1 cellular context compared by ENCODE assay signal in the genomic region with DNA sequence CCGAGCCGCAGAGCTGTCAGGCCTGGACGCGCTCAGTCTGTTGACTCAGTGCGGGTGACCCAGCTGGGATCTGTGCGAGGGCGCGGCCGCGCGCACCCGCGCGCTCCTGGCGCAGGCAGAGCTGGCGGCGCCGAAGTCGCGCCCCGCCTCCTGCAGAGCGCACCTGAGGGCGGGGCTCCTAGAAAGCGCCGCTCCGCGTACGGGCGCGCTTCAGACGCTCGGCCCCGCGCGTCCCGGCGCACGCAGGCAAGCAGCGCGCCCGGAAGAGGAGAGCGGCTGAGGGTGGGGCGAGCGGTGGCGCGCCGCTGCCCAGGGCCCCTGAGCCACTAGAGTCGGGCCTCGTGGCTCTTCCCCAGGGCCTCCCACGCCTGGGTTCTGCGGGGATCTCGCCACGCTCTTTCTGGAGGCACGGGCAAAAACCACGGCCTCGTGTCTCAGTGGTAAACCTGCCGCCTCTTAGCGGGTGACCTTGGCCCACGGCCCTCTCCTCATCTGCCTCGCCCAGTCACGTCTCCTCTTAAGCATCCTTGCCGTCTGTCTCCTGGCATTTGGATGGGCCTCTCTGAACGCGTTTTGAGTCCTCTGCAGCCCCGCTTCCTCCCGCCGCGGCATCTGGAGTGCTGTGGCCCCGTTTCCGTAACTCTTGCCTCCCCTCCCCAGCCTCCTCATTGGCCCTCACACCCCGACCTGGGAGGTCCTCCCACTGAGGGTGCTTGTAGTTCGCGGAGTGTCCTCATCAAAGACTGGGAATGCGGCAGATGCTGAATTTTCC.
TF ChIP-seq lines count a peak whose summit lies in the region.

A gene with protein sequence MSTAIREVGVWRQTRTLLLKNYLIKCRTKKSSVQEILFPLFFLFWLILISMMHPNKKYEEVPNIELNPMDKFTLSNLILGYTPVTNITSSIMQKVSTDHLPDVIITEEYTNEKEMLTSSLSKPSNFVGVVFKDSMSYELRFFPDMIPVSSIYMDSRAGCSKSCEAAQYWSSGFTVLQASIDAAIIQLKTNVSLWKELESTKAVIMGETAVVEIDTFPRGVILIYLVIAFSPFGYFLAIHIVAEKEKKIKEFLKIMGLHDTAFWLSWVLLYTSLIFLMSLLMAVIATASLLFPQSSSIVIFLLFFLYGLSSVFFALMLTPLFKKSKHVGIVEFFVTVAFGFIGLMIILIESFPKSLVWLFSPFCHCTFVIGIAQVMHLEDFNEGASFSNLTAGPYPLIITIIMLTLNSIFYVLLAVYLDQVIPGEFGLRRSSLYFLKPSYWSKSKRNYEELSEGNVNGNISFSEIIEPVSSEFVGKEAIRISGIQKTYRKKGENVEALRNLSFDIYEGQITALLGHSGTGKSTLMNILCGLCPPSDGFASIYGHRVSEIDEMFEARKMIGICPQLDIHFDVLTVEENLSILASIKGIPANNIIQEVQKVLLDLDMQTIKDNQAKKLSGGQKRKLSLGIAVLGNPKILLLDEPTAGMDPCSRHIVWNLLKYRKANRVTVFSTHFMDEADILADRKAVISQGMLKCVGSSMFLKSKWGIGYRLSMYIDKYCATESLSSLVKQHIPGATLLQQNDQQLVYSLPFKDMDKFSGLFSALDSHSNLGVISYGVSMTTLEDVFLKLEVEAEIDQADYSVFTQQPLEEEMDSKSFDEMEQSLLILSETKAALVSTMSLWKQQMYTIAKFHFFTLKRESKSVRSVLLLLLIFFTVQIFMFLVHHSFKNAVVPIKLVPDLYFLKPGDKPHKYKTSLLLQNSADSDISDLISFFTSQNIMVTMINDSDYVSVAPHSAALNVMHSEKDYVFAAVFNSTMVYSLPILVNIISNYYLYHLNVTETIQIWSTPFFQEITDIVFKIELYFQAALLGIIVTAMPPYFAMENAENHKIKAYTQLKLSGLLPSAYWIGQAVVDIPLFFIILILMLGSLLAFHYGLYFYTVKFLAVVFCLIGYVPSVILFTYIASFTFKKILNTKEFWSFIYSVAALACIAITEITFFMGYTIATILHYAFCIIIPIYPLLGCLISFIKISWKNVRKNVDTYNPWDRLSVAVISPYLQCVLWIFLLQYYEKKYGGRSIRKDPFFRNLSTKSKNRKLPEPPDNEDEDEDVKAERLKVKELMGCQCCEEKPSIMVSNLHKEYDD (N-terminal part only) (minus strand): TSS at position 74 of the 772 bp plus-strand sequence. CDS start 12,718 bp downstream, outside the sequence.

TF ChIP-seq in HepG2, 621 proteins besides CTCF, POLR2A, EP300 and RAD21 (continued from another document):
- TF ChIP-seq, protein P1, sequence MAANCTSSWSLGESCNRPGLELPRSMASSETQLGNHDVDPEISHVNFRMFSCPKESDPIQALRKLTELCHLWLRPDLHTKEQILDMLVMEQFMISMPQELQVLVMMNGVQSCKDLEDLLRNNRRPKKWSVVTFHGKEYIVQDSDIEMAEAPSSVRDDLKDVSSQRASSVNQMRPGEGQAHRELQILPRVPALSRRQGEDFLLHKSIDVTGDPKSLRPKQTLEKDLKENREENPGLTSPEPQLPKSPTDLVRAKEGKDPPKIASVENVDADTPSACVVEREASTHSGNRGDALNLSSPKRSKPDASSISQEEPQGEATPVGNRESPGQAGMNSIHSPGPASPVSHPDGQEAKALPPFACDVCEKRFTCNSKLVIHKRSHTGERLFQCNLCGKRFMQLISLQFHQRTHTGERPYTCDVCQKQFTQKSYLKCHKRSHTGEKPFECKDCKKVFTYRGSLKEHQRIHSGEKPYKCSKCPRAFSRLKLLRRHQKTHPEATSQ (CRISPR knock-in tag; IDR thresholded peaks at IDR 0.05; ENCODE audit: borderline replicate concordance): peak; percentile 49; the same call in 1 of the 2 replicates
- TF ChIP-seq, protein P2, sequence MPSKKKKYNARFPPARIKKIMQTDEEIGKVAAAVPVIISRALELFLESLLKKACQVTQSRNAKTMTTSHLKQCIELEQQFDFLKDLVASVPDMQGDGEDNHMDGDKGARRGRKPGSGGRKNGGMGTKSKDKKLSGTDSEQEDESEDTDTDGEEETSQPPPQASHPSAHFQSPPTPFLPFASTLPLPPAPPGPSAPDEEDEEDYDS (CRISPR knock-in tag; IDR thresholded peaks at IDR 0.05): peak; percentile 56; the same call in 1 of the 2 replicates
- TF ChIP-seq ZNF326 (CRISPR knock-in tag; IDR thresholded peaks at IDR 0.05; ENCODE audit: borderline replicate concordance) (no peak), ZNF615 (CRISPR knock-in tag; IDR thresholded peaks at IDR 0.05; ENCODE audit: borderline replicate concordance) (peak; percentile 80; the same call in 1 of the 2 replicates), MZF1 (CRISPR knock-in tag; IDR thresholded peaks at IDR 0.05; ENCODE audit: borderline replicate concordance) (peak; percentile 72; the same call in 1 of the 2 replicates), SRSF9 (IDR thresholded peaks at IDR 0.05; ENCODE audit: borderline replicate concordance, insufficient read depth, low read depth, low read length, poor library complexity, severe bottlenecking) (no peak), KLF13 (CRISPR knock-in tag; IDR thresholded peaks at IDR 0.05) (no peak), ATAD3A (CRISPR knock-in tag; IDR thresholded peaks at IDR 0.05) (0 out of 2 replicates have a peak, but pooled peaks have one; percentile 81), JDP2 (CRISPR knock-in tag; IDR thresholded peaks at IDR 0.05; ENCODE audit: borderline replicate concordance) (no peak), ZMYM4 (CRISPR knock-in tag; IDR thresholded peaks at IDR 0.05) (peak; percentile 82), ZNF607 (CRISPR knock-in tag; IDR thresholded peaks at IDR 0.05; ENCODE audit: borderline replicate concordance) (peak; percentile 62), ZNF546 (CRISPR knock-in tag; conservative IDR thresholded peaks at IDR 0.05) (no peak; the same call in 1 of the 2 replicates), ZNF432 (CRISPR knock-in tag; IDR thresholded peaks at IDR 0.05; ENCODE audit: borderline replicate concordance) (no peak), TCF7L2 (IDR thresholded peaks at IDR 0.05; ENCODE audit: low read depth, low read length) (no peak), ZNF709 (CRISPR knock-in tag; IDR thresholded peaks at IDR 0.05) (peak; percentile 90)
- TF ChIP-seq, protein P3, sequence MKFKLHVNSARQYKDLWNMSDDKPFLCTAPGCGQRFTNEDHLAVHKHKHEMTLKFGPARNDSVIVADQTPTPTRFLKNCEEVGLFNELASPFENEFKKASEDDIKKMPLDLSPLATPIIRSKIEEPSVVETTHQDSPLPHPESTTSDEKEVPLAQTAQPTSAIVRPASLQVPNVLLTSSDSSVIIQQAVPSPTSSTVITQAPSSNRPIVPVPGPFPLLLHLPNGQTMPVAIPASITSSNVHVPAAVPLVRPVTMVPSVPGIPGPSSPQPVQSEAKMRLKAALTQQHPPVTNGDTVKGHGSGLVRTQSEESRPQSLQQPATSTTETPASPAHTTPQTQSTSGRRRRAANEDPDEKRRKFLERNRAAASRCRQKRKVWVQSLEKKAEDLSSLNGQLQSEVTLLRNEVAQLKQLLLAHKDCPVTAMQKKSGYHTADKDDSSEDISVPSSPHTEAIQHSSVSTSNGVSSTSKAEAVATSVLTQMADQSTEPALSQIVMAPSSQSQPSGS (CRISPR knock-in tag; IDR thresholded peaks at IDR 0.05): peak; percentile 27; the same call in 1 of the 2 replicates
- TF ChIP-seq, protein P4, sequence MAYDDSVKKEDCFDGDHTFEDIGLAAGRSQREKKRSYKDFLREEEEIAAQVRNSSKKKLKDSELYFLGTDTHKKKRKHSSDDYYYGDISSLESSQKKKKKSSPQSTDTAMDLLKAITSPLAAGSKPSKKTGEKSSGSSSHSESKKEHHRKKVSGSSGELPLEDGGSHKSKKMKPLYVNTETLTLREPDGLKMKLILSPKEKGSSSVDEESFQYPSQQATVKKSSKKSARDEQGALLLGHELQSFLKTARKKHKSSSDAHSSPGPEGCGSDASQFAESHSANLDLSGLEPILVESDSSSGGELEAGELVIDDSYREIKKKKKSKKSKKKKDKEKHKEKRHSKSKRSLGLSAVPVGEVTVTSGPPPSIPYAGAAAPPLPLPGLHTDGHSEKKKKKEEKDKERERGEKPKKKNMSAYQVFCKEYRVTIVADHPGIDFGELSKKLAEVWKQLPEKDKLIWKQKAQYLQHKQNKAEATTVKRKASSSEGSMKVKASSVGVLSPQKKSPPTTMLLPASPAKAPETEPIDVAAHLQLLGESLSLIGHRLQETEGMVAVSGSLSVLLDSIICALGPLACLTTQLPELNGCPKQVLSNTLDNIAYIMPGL (CRISPR knock-in tag; IDR thresholded peaks at IDR 0.05; ENCODE audit: borderline replicate concordance in 1 of 2, low read depth in 1 of 2): peak; percentile 9 to 67; a peak in 3 of 4 replicates
- TF ChIP-seq, protein P5, sequence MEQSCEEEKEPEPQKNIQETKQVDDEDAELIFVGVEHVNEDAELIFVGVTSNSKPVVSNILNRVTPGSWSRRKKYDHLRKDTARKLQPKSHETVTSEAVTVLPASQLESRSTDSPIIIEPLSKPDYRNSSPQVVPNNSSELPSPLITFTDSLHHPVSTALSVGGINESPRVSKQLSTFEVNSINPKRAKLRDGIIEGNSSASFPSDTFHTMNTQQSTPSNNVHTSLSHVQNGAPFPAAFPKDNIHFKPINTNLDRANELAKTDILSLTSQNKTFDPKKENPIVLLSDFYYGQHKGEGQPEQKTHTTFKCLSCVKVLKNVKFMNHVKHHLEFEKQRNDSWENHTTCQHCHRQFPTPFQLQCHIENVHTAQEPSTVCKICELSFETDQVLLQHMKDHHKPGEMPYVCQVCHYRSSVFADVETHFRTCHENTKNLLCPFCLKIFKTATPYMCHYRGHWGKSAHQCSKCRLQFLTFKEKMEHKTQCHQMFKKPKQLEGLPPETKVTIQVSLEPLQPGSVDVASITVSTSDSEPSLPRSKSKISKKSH (CRISPR knock-in tag; IDR thresholded peaks at IDR 0.05; ENCODE audit: borderline replicate concordance): peak; percentile 95; the same call in 1 of the 2 replicates
- TF ChIP-seq, protein P6, sequence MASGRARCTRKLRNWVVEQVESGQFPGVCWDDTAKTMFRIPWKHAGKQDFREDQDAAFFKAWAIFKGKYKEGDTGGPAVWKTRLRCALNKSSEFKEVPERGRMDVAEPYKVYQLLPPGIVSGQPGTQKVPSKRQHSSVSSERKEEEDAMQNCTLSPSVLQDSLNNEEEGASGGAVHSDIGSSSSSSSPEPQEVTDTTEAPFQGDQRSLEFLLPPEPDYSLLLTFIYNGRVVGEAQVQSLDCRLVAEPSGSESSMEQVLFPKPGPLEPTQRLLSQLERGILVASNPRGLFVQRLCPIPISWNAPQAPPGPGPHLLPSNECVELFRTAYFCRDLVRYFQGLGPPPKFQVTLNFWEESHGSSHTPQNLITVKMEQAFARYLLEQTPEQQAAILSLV (CRISPR knock-in tag; IDR thresholded peaks at IDR 0.05; ENCODE audit: borderline replicate concordance): peak; percentile 98
- TF ChIP-seq, protein P7, sequence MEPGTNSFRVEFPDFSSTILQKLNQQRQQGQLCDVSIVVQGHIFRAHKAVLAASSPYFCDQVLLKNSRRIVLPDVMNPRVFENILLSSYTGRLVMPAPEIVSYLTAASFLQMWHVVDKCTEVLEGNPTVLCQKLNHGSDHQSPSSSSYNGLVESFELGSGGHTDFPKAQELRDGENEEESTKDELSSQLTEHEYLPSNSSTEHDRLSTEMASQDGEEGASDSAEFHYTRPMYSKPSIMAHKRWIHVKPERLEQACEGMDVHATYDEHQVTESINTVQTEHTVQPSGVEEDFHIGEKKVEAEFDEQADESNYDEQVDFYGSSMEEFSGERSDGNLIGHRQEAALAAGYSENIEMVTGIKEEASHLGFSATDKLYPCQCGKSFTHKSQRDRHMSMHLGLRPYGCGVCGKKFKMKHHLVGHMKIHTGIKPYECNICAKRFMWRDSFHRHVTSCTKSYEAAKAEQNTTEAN (CRISPR knock-in tag; conservative IDR thresholded peaks at IDR 0.05): 0 out of 2 replicates have a peak, but pooled peaks have one; percentile 21
